In the genomic region with DNA sequence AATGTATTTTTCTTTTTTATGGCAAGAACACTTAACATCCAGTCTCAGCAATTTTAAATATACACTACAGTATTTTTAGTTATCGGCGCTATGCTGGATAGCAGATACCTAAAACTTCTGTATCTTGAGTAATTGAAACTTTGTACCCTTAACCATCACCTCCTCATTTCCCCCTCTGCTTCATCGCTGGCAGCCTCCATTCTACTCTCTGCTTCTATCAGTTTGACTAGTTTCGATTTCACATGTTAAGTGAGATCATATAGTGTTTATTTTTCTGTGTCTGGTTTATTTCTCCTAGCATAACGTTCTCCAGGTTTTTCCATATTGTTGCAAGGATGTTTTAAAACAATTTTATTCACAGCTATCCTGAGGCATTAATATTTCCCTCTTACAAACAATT, we compare ENCODE assay signal across 22 cellular contexts.
DNase-seq lines count a peak whose midpoint lies in the region; ATAC-seq, FAIRE-seq and TF ChIP-seq lines count a peak whose summit lies in the region.
"Had no signal": no experiment of that assay in that cellular context is flagged by ENCODE, and none has a peak within 500 bp of the region (broad histone marks: within the 10 kb centered on the region; RNA-seq: fewer than 3 reads in every experiment).

No MANE protein-coding gene starts in this region.

- H3K4me1 Mint-ChIP-seq in GM23338, result peaks cover 31% of the 10 kb centered on the region
- H3K4me1 Mint-ChIP-seq in osteocyte (ENCODE audit: unreplicated experiment), result no peaks in the 10 kb centered on the region
- H3K4me1 Mint-ChIP-seq: B cell; CD4-positive, CD25-positive, alpha-beta regulatory T cell had no signal

- H3K4me2 ChIP-seq in GM23338 (no peak overlapping the region), GM12878 (ENCODE audit: control insufficient read depth, insufficient read depth) (no peak overlapping the region)
- H3K4me2 ChIP-seq: A549, BLaER1 had no signal

- DNase-seq in GM23338 (ENCODE audit: low spot score) (no peak), GM12878 (ENCODE audit: low read depth, low spot score) (no peak), osteocyte (ENCODE audit: extremely low spot score, unreplicated experiment) (no peak)
- DNase-seq: 8988T; Caco-2; CD4-positive, CD25-positive, alpha-beta regulatory T cell; CD8-positive, alpha-beta T cell; DMS153; DND-41; GOT3; HFFc6 had no signal

- peak; percentile 59 for ATAC-seq in GM18498 (IDR thresholded peaks at IDR 0.05; ENCODE audit: unreplicated experiment)
- no peak for ATAC-seq in GM23338
- ATAC-seq in GM12878, result peak; percentile 67
- no peak for ATAC-seq in HG03045 (IDR thresholded peaks at IDR 0.05; ENCODE audit: unreplicated experiment)
- no peak for ATAC-seq in GM18870 (IDR thresholded peaks at IDR 0.05; ENCODE audit: unreplicated experiment)
- ATAC-seq: A549; CD8-positive, alpha-beta T cell had no signal

- H3K4me3 ChIP-seq in GM23338 (no peak overlapping the region), GM12878 (no peak overlapping the region)
- H3K4me3 ChIP-seq: A549, BLaER1, HAP-1 had no signal

- 0 out of 2 replicates have a peak overlapping the region, but pooled peaks have one; percentile 5 for H2AFZ ChIP-seq in GM23338
- no peak overlapping the region for H2AFZ ChIP-seq in GM12878 (ENCODE audit: control insufficient read depth, low read depth, low read length)

- TF ChIP-seq RAD21 in GM12878 (IDR thresholded peaks at IDR 0.05; ENCODE audit: insufficient read depth, low read depth, low read length), result no peak

- no peaks in the 10 kb centered on the region for H3K36me3 Mint-ChIP-seq in GM23338 (ENCODE audit: low read depth)
- no peaks in the 10 kb centered on the region for H3K36me3 Mint-ChIP-seq in osteocyte (ENCODE audit: unreplicated experiment)
- H3K36me3 Mint-ChIP-seq: CD4-positive, CD25-positive, alpha-beta regulatory T cell; CD8-positive, alpha-beta T cell had no signal

- no peaks in the 10 kb centered on the region for H3K27me3 ChIP-seq in GM23338 (ENCODE audit: insufficient read depth)
- H3K27me3 ChIP-seq in GM12878 (replicated peaks in 1 of 2; ENCODE audit: control insufficient read depth in 2 of 2, insufficient read depth in 2 of 2, low read length in 1 of 2), result no peaks in the 10 kb centered on the region
- H3K27me3 ChIP-seq: BLaER1 had no signal

- no peak overlapping the region for H3K27ac Mint-ChIP-seq in GM23338
- H3K27ac Mint-ChIP-seq in osteocyte (ENCODE audit: unreplicated experiment), result no peak overlapping the region
- H3K27ac Mint-ChIP-seq: B cell; CD4-positive, CD25-positive, alpha-beta regulatory T cell; CD8-positive, alpha-beta T cell; HFFc6 had no signal

- WGBS in GM12878 (ENCODE audit: insufficient coverage, insufficient replicate concordance, low lambda C conversion rate, missing lambda C conversion rate), result 41% methylated on average over 5 of the region's 5 CpGs

- H3K36me3 ChIP-seq in GM23338 (ENCODE audit: insufficient read depth) (no peaks in the 10 kb centered on the region; the same call in 1 of the 2 replicates), GM12878 (ENCODE audit: control insufficient read depth in 2 of 2, insufficient read depth in 2 of 2, low read length in 1 of 2) (no peaks in the 10 kb centered on the region)
- H3K36me3 ChIP-seq: BLaER1, HAP-1 had no signal

- TF ChIP-seq CTCF in GM23338 (conservative IDR thresholded peaks at IDR 0.05; ENCODE audit: low read depth in 2 of 2) (no peak), GM12878 (IDR thresholded peaks at IDR 0.05 in 2 of 3, conservative IDR thresholded peaks at IDR 0.05 in 1 of 3; ENCODE audit: control insufficient read depth in 2 of 3, extremely low read depth in 1 of 3, insufficient read depth in 1 of 3, low read depth in 3 of 3, low read length in 3 of 3) (no peak), osteocyte (IDR thresholded peaks at IDR 0.05) (no peak)

- in situ Hi-C loops in GM12878 (cut with MboI), result no loop called here

- no peaks in the 10 kb centered on the region for H3K9me3 ChIP-seq in GM12878 (replicated peaks; ENCODE audit: control insufficient read depth, insufficient read depth, low read length)
- H3K9me3 ChIP-seq: A549, BLaER1, Caco-2, HAP-1 had no signal

- no peaks in the 10 kb centered on the region for H3K79me2 ChIP-seq in GM23338 (replicated peaks; ENCODE audit: insufficient read depth)
- no peaks in the 10 kb centered on the region for H3K79me2 ChIP-seq in GM12878 (ENCODE audit: control insufficient read depth, insufficient read depth, low read length)

- no peak overlapping the region for H3K9ac ChIP-seq in GM12878 (ENCODE audit: control insufficient read depth, insufficient read depth, low read length)
- H3K9ac ChIP-seq: BLaER1 had no signal

- peaks cover 26% of the 10 kb centered on the region for H3K4me1 ChIP-seq in GM23338 (ENCODE audit: insufficient read depth)
- no peaks in the 10 kb centered on the region for H3K4me1 ChIP-seq in GM12878 (ENCODE audit: control insufficient read depth, insufficient read depth, low read length)
- H3K4me1 ChIP-seq: A549, BLaER1, Caco-2, HAP-1 had no signal

- H3K27ac ChIP-seq in GM23338 (ENCODE audit: low read depth), result no peak overlapping the region
- no peak overlapping the region for H3K27ac ChIP-seq in GM12878 (ENCODE audit: control insufficient read depth, insufficient read depth)
- H3K27ac ChIP-seq: A549, BLaER1, C4-2B had no signal

- H3K27me3 Mint-ChIP-seq in GM23338 (ENCODE audit: insufficient read depth, low read depth, poor library complexity), result peaks cover 5% of the 10 kb centered on the region
- H3K27me3 Mint-ChIP-seq in osteocyte (ENCODE audit: unreplicated experiment), result no peaks in the 10 kb centered on the region
- H3K27me3 Mint-ChIP-seq: B cell had no signal

- H3F3A ChIP-seq in GM23338 (replicated peaks; ENCODE audit: low read depth), result no peaks in the 10 kb centered on the region

- no peak for FAIRE-seq in GM12878 (lab: Jason Lieb, UNC)
- FAIRE-seq: A549, G401.6, GM18507, H54 had no signal

- H4K20me1 ChIP-seq in GM23338 (replicated peaks; ENCODE audit: insufficient read depth), result no peaks in the 10 kb centered on the region
- no peaks in the 10 kb centered on the region for H4K20me1 ChIP-seq in GM12878 (ENCODE audit: control insufficient read depth, insufficient read depth)
- H4K20me1 ChIP-seq: BLaER1 had no signal

- intact Hi-C loops in GM12878 (cut with micrococcal nuclease; ENCODE audit: unreplicated experiment), result no loop called here

- RAD21 ChIA-PET in GM12878 (lab: Charles Lee; ENCODE audit: unreplicated experiment), result no interaction called here

- POLR2A ChIA-PET in GM12878 (lab: Charles Lee), result no interaction called here

- TF ChIP-seq EP300 in GM12878 (IDR thresholded peaks at IDR 0.05; ENCODE audit: borderline replicate concordance in 1 of 2, control insufficient read depth in 1 of 2, low read depth in 2 of 2, low read length in 2 of 2), result no peak

- no peaks in the 10 kb centered on the region for H3K9me2 ChIP-seq in GM23338 (ENCODE audit: insufficient read depth)

- H3K9me3 Mint-ChIP-seq in GM23338, result peaks cover 3% of the 10 kb centered on the region; the same call in 1 of the 3 replicates
- no peaks in the 10 kb centered on the region for H3K9me3 Mint-ChIP-seq in osteocyte (ENCODE audit: unreplicated experiment)

- SMC1A ChIA-PET in GM12878 (lab: Charles Lee; ENCODE audit: uncharacterized antibody, unreplicated experiment), result interaction anchor here (1.8 kb wide), 1 partner anchor 217 kb away, joined by 4 read pairs; no protein-coding TSS in a partner anchor

- CTCF ChIA-PET in GM12878 (lab: Yijun Ruan, JAX), result no interaction called here

- BruUV-seq in GM12878 (replicated peaks; lab: Mats Ljungman, UMichigan), result no TSS peak

- no peak for TF ChIP-seq POLR2A in GM12878 (IDR thresholded peaks at IDR 0.05; ENCODE audit: low read depth, low read length)

- H3K4me3 Mint-ChIP-seq in GM23338, result no peak overlapping the region
- no peak overlapping the region for H3K4me3 Mint-ChIP-seq in osteocyte (ENCODE audit: unreplicated experiment)
- H3K4me3 Mint-ChIP-seq: B cell; CD4-positive, CD25-positive, alpha-beta regulatory T cell; CD8-positive, alpha-beta T cell; HFFc6 had no signal

TF ChIP-seq in GM23338, 12 proteins besides CTCF, POLR2A, EP300 and RAD21 (continues in another document):
- TF ChIP-seq NANOG (IDR thresholded peaks at IDR 0.05; ENCODE audit: borderline replicate concordance) (no peak), CREB1 (CRISPR knock-in tag; IDR thresholded peaks at IDR 0.05; ENCODE audit: low read depth) (no peak), EZH2phosphoT487 (IDR thresholded peaks at IDR 0.05; ENCODE audit: unreplicated experiment) (no peak), EZH2 (IDR thresholded peaks at IDR 0.05; ENCODE audit: low read depth, unreplicated experiment) (no peak), STAT1 (IDR thresholded peaks at IDR 0.05; ENCODE audit: unreplicated experiment) (no peak), ZNF331 (CRISPR knock-in tag; IDR thresholded peaks at IDR 0.05; ENCODE audit: low read depth) (no peak)

TF ChIP-seq in GM12878, 131 proteins besides CTCF, POLR2A, EP300 and RAD21 (continues in another document):
- TF ChIP-seq ZNF622 (IDR thresholded peaks at IDR 0.05) (no peak), IKZF1 (conservative IDR thresholded peaks at IDR 0.05) (no peak), SMC3 (IDR thresholded peaks at IDR 0.05; ENCODE audit: borderline replicate concordance, low read length) (no peak), MEF2B (IDR thresholded peaks at IDR 0.05; ENCODE audit: partially characterized antibody, poor library complexity, severe bottlenecking) (no peak)
- TF ChIP-seq, protein P1, sequence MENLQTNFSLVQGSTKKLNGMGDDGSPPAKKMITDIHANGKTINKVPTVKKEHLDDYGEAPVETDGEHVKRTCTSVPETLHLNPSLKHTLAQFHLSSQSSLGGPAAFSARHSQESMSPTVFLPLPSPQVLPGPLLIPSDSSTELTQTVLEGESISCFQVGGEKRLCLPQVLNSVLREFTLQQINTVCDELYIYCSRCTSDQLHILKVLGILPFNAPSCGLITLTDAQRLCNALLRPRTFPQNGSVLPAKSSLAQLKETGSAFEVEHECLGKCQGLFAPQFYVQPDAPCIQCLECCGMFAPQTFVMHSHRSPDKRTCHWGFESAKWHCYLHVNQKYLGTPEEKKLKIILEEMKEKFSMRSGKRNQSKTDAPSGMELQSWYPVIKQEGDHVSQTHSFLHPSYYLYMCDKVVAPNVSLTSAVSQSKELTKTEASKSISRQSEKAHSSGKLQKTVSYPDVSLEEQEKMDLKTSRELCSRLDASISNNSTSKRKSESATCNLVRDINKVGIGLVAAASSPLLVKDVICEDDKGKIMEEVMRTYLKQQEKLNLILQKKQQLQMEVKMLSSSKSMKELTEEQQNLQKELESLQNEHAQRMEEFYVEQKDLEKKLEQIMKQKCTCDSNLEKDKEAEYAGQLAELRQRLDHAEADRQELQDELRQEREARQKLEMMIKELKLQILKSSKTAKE (IDR thresholded peaks at IDR 0.05; ENCODE audit: low read depth, poor library complexity, severe bottlenecking), result no peak

Comparison
In these comparisons a context has a peak if more than half of its experiments do, and no peak if none do; other contexts are left out.
1. ATAC-seq: peak in GM18498 (single experiment) and GM12878 (single experiment); none in GM23338 (single experiment), HG03045 (single experiment) and GM18870 (single experiment).